ENCODE assay signal across 8 cellular contexts in genomic region chr2:16900405-16901025, GRCh38.
DNase-seq lines count a peak whose midpoint lies in the region; ATAC-seq and TF ChIP-seq lines count a peak whose summit lies in the region.

No MANE protein-coding gene starts in this region.

- POLR2A ChIA-PET in activated B cell treated with CpG ODN at 0.5 μM for 24 hours (lab: Charles Lee) = no interaction called here

- CTCF ChIA-PET in activated B cell treated with CpG ODN at 0.5 μM for 24 hours (lab: Charles Lee) = no interaction called here

- H3K4me3 ChIP-seq in GM12864 (ENCODE audit: low read depth, low read length) = no peak overlapping the region

- intact Hi-C loops in activated B cell treated with CpG ODN at 0.5 μM for 24 hours (cut with micrococcal nuclease) = loop anchor here (2.0 kb wide), 1 partner anchor 128 kb away; no protein-coding TSS in a partner anchor

- H3K9me3 Mint-ChIP-seq in activated B cell treated with CpG ODN at 0.5 μM for 24 hours (no peaks in the 10 kb centered on the region), nephron progenitor cell (peaks cover 9% of the 10 kb centered on the region)

- peak; percentile 91 for ATAC-seq in GM21529 (IDR thresholded peaks at IDR 0.05; ENCODE audit: unreplicated experiment)
- ATAC-seq in activated B cell treated with CpG ODN at 0.5 μM for 24 hours (ENCODE audit: low read depth) = peak; percentile 42

- H3K4me1 Mint-ChIP-seq in activated B cell treated with CpG ODN at 0.5 μM for 24 hours = no peaks in the 10 kb centered on the region
- no peaks in the 10 kb centered on the region for H3K4me1 Mint-ChIP-seq in nephron progenitor cell

- H3K4me3 Mint-ChIP-seq in activated B cell treated with CpG ODN at 0.5 μM for 24 hours (no peak overlapping the region), nephron progenitor cell (no peak overlapping the region)

- DNase-seq in GM12864 (ENCODE audit: low read depth) (peak; percentile 3), HT1080 (ENCODE audit: low read depth) (peak; percentile 38), activated B cell treated with CpG ODN at 0.5 μM for 24 hours (no peak), nephron progenitor cell (peak; percentile 11), EL (no peak), superior temporal gyrus (ENCODE audit: extremely low spot score) (no peak)
- DNase-seq in activated naive CD4-positive, alpha-beta T cell (lab: John Stamatoyannopoulos, UW) = no peak

- H3K27ac Mint-ChIP-seq in activated B cell treated with CpG ODN at 0.5 μM for 24 hours (no peak overlapping the region), nephron progenitor cell (no peak overlapping the region)

- H3K27me3 Mint-ChIP-seq in activated B cell treated with CpG ODN at 0.5 μM for 24 hours = no peaks in the 10 kb centered on the region
- no peaks in the 10 kb centered on the region for H3K27me3 Mint-ChIP-seq in nephron progenitor cell (ENCODE audit: low read depth, poor library complexity)

- H3K36me3 Mint-ChIP-seq in activated B cell treated with CpG ODN at 0.5 μM for 24 hours (ENCODE audit: low read depth) (no peaks in the 10 kb centered on the region), nephron progenitor cell (ENCODE audit: low read depth) (no peaks in the 10 kb centered on the region)

- peak; percentile 95 for TF ChIP-seq CTCF in GM12864 (IDR thresholded peaks at IDR 0.05; ENCODE audit: low read depth, low read length, missing control alignments)
- no peak for TF ChIP-seq CTCF in activated B cell treated with CpG ODN at 0.5 μM for 24 hours (IDR thresholded peaks at IDR 0.05)
- peak; percentile 44 for TF ChIP-seq CTCF in nephron progenitor cell (IDR thresholded peaks at IDR 0.05)

Comparison
In these comparisons a context has a peak if more than half of its experiments do, and no peak if none do; other contexts are left out.
1. DNase-seq: peak in GM12864 (single experiment), HT1080 (single experiment) and nephron progenitor cell (single experiment); none in activated B cell treated with CpG ODN at 0.5 μM for 24 hours (single experiment), EL (single experiment), activated naive CD4-positive, alpha-beta T cell (0 of 4) and superior temporal gyrus (single experiment).